In the genomic region with DNA sequence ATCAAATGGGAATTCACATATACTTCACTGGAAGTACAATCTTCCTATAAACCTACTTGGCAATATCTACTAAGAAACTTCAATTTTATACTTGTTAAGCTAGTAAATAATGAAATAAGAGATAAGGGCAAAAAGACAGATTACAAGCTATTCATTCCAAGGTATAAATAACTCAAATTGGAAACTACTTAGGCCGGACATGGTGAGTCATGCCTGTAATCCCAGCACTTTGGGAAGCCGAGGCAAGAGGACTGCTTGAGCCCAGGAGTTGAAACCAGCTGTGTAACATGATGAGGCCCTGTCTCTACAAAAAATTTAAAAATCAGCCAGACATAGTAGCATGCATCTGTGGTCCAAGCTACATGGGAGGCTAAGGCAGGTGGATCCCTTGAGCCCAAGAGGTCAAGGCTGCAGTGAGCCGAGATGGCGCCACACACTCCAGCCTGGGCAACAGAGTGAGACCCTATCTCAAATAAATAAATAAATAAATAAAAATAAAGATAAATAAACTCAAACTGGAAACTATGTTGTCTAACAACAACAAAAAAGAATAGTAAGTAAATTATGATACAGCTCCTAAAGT, we compare ENCODE assay signal across 1 cellular context.
TF ChIP-seq lines count a peak whose summit lies in the region.

No MANE protein-coding gene starts in this region.

TF ChIP-seq in GM23338, 12 proteins besides CTCF, POLR2A, EP300 and RAD21:
- TF ChIP-seq, protein P1, sequence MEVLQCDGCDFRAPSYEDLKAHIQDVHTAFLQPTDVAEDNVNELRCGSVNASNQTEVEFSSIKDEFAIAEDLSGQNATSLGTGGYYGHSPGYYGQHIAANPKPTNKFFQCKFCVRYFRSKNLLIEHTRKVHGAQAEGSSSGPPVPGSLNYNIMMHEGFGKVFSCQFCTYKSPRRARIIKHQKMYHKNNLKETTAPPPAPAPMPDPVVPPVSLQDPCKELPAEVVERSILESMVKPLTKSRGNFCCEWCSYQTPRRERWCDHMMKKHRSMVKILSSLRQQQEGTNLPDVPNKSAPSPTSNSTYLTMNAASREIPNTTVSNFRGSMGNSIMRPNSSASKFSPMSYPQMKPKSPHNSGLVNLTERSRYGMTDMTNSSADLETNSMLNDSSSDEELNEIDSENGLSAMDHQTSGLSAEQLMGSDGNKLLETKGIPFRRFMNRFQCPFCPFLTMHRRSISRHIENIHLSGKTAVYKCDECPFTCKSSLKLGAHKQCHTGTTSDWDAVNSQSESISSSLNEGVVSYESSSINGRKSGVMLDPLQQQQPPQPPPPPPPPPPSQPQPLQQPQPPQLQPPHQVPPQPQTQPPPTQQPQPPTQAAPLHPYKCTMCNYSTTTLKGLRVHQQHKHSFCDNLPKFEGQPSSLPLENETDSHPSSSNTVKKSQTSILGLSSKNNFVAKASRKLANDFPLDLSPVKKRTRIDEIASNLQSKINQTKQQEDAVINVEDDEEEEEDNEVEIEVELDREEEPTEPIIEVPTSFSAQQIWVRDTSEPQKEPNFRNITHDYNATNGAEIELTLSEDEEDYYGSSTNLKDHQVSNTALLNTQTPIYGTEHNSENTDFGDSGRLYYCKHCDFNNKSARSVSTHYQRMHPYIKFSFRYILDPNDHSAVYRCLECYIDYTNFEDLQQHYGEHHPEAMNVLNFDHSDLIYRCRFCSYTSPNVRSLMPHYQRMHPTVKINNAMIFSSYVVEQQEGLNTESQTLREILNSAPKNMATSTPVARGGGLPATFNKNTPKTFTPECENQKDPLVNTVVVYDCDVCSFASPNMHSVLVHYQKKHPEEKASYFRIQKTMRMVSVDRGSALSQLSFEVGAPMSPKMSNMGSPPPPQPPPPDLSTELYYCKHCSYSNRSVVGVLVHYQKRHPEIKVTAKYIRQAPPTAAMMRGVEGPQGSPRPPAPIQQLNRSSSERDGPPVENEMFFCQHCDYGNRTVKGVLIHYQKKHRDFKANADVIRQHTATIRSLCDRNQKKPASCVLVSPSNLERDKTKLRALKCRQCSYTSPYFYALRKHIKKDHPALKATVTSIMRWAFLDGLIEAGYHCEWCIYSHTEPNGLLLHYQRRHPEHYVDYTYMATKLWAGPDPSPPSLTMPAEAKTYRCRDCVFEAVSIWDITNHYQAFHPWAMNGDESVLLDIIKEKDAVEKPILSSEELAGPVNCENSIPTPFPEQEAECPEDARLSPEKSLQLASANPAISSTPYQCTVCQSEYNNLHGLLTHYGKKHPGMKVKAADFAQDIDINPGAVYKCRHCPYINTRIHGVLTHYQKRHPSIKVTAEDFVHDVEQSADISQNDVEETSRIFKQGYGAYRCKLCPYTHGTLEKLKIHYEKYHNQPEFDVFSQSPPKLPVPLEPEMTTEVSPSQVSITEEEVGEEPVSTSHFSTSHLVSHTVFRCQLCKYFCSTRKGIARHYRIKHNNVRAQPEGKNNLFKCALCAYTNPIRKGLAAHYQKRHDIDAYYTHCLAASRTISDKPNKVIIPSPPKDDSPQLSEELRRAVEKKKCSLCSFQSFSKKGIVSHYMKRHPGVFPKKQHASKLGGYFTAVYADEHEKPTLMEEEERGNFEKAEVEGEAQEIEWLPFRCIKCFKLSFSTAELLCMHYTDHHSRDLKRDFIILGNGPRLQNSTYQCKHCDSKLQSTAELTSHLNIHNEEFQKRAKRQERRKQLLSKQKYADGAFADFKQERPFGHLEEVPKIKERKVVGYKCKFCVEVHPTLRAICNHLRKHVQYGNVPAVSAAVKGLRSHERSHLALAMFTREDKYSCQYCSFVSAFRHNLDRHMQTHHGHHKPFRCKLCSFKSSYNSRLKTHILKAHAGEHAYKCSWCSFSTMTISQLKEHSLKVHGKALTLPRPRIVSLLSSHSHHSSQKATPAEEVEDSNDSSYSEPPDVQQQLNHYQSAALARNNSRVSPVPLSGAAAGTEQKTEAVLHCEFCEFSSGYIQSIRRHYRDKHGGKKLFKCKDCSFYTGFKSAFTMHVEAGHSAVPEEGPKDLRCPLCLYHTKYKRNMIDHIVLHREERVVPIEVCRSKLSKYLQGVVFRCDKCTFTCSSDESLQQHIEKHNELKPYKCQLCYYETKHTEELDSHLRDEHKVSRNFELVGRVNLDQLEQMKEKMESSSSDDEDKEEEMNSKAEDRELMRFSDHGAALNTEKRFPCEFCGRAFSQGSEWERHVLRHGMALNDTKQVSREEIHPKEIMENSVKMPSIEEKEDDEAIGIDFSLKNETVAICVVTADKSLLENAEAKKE (CRISPR knock-in tag; IDR thresholded peaks at IDR 0.05): no peak
- TF ChIP-seq JUNB (IDR thresholded peaks at IDR 0.05; ENCODE audit: unreplicated experiment) (no peak), STAT1 (IDR thresholded peaks at IDR 0.05; ENCODE audit: unreplicated experiment) (no peak), NANOG (IDR thresholded peaks at IDR 0.05; ENCODE audit: borderline replicate concordance) (no peak), EZH2 (IDR thresholded peaks at IDR 0.05; ENCODE audit: low read depth, unreplicated experiment) (no peak), CREB1 (CRISPR knock-in tag; IDR thresholded peaks at IDR 0.05; ENCODE audit: low read depth) (no peak), EZH2phosphoT487 (IDR thresholded peaks at IDR 0.05; ENCODE audit: unreplicated experiment) (no peak), ZNF331 (CRISPR knock-in tag; IDR thresholded peaks at IDR 0.05; ENCODE audit: low read depth) (no peak)
- TF ChIP-seq, protein P2, sequence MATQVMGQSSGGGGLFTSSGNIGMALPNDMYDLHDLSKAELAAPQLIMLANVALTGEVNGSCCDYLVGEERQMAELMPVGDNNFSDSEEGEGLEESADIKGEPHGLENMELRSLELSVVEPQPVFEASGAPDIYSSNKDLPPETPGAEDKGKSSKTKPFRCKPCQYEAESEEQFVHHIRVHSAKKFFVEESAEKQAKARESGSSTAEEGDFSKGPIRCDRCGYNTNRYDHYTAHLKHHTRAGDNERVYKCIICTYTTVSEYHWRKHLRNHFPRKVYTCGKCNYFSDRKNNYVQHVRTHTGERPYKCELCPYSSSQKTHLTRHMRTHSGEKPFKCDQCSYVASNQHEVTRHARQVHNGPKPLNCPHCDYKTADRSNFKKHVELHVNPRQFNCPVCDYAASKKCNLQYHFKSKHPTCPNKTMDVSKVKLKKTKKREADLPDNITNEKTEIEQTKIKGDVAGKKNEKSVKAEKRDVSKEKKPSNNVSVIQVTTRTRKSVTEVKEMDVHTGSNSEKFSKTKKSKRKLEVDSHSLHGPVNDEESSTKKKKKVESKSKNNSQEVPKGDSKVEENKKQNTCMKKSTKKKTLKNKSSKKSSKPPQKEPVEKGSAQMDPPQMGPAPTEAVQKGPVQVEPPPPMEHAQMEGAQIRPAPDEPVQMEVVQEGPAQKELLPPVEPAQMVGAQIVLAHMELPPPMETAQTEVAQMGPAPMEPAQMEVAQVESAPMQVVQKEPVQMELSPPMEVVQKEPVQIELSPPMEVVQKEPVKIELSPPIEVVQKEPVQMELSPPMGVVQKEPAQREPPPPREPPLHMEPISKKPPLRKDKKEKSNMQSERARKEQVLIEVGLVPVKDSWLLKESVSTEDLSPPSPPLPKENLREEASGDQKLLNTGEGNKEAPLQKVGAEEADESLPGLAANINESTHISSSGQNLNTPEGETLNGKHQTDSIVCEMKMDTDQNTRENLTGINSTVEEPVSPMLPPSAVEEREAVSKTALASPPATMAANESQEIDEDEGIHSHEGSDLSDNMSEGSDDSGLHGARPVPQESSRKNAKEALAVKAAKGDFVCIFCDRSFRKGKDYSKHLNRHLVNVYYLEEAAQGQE (IDR thresholded peaks at IDR 0.05; ENCODE audit: unreplicated experiment): no peak
- TF ChIP-seq, protein P3, sequence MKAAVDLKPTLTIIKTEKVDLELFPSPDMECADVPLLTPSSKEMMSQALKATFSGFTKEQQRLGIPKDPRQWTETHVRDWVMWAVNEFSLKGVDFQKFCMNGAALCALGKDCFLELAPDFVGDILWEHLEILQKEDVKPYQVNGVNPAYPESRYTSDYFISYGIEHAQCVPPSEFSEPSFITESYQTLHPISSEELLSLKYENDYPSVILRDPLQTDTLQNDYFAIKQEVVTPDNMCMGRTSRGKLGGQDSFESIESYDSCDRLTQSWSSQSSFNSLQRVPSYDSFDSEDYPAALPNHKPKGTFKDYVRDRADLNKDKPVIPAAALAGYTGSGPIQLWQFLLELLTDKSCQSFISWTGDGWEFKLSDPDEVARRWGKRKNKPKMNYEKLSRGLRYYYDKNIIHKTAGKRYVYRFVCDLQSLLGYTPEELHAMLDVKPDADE (IDR thresholded peaks at IDR 0.05): no peak
